Comparison of ENCODE assay signal across 8 cellular contexts in the genomic region with DNA sequence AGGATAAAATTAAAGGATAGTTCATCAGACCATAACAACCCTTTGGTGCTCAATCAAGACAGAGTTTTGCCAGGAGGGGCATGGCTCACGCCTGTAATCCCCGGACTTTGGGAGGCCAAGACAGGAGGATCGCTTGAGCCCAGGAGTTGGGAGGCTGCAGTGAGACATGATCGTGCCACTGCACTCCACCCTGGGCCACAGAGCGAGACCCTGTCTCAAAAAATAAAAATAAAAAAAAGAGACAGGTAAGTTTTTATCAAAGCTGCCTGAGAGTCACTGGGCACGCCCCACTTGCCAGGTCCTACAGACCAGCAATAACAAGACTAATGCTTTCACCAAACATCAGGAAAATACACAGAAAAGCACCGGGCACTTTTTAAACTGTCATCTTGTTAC. TPM values are rescaled to one million over a fixed set of nuclear protein-coding genes. Genes with fewer than 3 reads are reported as not detected.
DNase-seq lines count a peak whose midpoint lies in the region; ATAC-seq and TF ChIP-seq lines count a peak whose summit lies in the region.

No MANE protein-coding gene starts in this region.

- peak overlapping the region; percentile 80 for H3K9ac ChIP-seq in Karpas-422 (ENCODE audit: low read length)

- peak overlapping the region; percentile 79 for H3K4me3 ChIP-seq in Karpas-422 (ENCODE audit: low read length)
- H3K4me3 ChIP-seq in cardiac fibroblast (replicated peaks in 1 of 2; ENCODE audit: low read depth in 2 of 2, low read length in 2 of 2), result peak overlapping the region; percentile 52 to 61

- H4K20me1 ChIP-seq in Karpas-422 (ENCODE audit: insufficient read depth, low read depth, low read length), result no peaks in the 10 kb centered on the region

- peak; percentile 1 to 6 for ATAC-seq in naive thymus-derived CD8-positive, alpha-beta T cell

- H3K9me3 ChIP-seq in Karpas-422 (ENCODE audit: low read length), result no peaks in the 10 kb centered on the region

- TF ChIP-seq CTCF in cardiac fibroblast (IDR thresholded peaks at IDR 0.05; ENCODE audit: low read depth, low read length), result no peak

- POLR2A ChIA-PET in naive thymus-derived CD8-positive, alpha-beta T cell (lab: Charles Lee), result interaction anchor here (1.5 kb wide), 1 partner anchor 193 kb away, joined by 5 read pairs; a partner anchor contains a TSS

- H3K9me3 Mint-ChIP-seq in naive thymus-derived CD8-positive, alpha-beta T cell, result no peaks in the 10 kb centered on the region

- peak overlapping the region; percentile 95 to 99 (median 97) for H3K27ac Mint-ChIP-seq in naive thymus-derived CD8-positive, alpha-beta T cell

- peak overlapping the region; percentile 86 for H3K4me2 ChIP-seq in Karpas-422 (ENCODE audit: low read depth, low read length, poor library complexity, severe bottlenecking)

- H3K36me3 ChIP-seq in Karpas-422 (ENCODE audit: insufficient read depth, low read length), result no peaks in the 10 kb centered on the region

- H3K4me1 ChIP-seq in Karpas-422 (ENCODE audit: low read length), result peaks cover 38% of the 10 kb centered on the region

- peak; percentile 13 for DNase-seq in stimulated activated CD4-positive, alpha-beta T cell treated with anti-CD3 and anti-CD28 coated beads, Interleukin-4, amount 100 ng/mL, for 1 hour
- DNase-seq in stimulated activated CD4-positive, alpha-beta T cell treated with anti-CD3 and anti-CD28 coated beads, Interleukin-1b, Interleukin-23, amount 100 ng/mL, for 48 hours, result no peak
- DNase-seq in Karpas-422, result no peak
- DNase-seq in cardiac fibroblast (ENCODE audit: low read depth in 2 of 2), result no peak
- peak in 2 of 10 donors; percentile 15 to 27 for DNase-seq in naive thymus-derived CD8-positive, alpha-beta T cell
- DNase-seq in globus pallidus (ENCODE audit: low spot score), result no peak
- DNase-seq in NCI-H1436 treated with DMSO at 0.1 percent for 48 hours (lab: John Stamatoyannopoulos, UW), result no peak
- DNase-seq in activated gamma-delta T cell (lab: John Stamatoyannopoulos, UW), result no peak

- H3K79me2 ChIP-seq in Karpas-422 (ENCODE audit: low read length), result peaks cover 63% of the 10 kb centered on the region

- H3K36me3 Mint-ChIP-seq in naive thymus-derived CD8-positive, alpha-beta T cell, result peaks cover 0 to 25% (median 0%) of the 10 kb centered on the region in 3 donors

- no peaks in the 10 kb centered on the region for H3K27me3 ChIP-seq in Karpas-422 (ENCODE audit: low read length)

- peak overlapping the region; percentile 72 for H3K27ac ChIP-seq in Karpas-422 (ENCODE audit: low read length)

- H3K4me3 Mint-ChIP-seq in naive thymus-derived CD8-positive, alpha-beta T cell, result peak overlapping the region; percentile 90 to 97 (median 96)

- no peak overlapping the region for H2AFZ ChIP-seq in Karpas-422 (ENCODE audit: low read length)

- H3K9me2 ChIP-seq in Karpas-422 (replicated peaks; ENCODE audit: insufficient read depth, low read length), result no peaks in the 10 kb centered on the region

- H3K4me1 Mint-ChIP-seq in naive thymus-derived CD8-positive, alpha-beta T cell, result peaks cover 25 to 47% (median 41%) of the 10 kb centered on the region in 4 donors

- no peaks in the 10 kb centered on the region for H3K27me3 Mint-ChIP-seq in naive thymus-derived CD8-positive, alpha-beta T cell

RNA-seq across cellular contexts. Expression of a gene that starts 0.8 kb away (rescaled TPM):
- total RNA-seq in Karpas-422 (2014; rRNA removed; shearing (Covaris generic); ENCODE audit: low replicate concordance), result 15.8 and 44.5 TPM in 2 replicates
- 10 to 100 TPM; 37.2 to 38.3 TPM for total RNA-seq in naive thymus-derived CD8-positive, alpha-beta T cell
- polyA plus RNA-seq in naive thymus-derived CD8-positive, alpha-beta T cell, result 10 to 100 TPM; 65.1 to 73.0 (median 71.0) TPM

RNA-seq across cellular contexts. Expression of a gene that starts 6.4 kb away (rescaled TPM):
- 39.2 and 50.5 TPM in 2 replicates for total RNA-seq in Karpas-422 (2014; rRNA removed; shearing (Covaris generic); ENCODE audit: low replicate concordance)
- 10 to 100 TPM; 14.6 to 16.6 TPM for total RNA-seq in naive thymus-derived CD8-positive, alpha-beta T cell
- polyA plus RNA-seq in naive thymus-derived CD8-positive, alpha-beta T cell, result 1 to 10 TPM; 4.2 to 7.6 (median 4.6) TPM

RNA-seq across cellular contexts. Expression of a gene that starts 59.9 kb away (rescaled TPM):
- 19.5 and 31.8 TPM in 2 replicates for total RNA-seq in Karpas-422 (2014; rRNA removed; shearing (Covaris generic); ENCODE audit: low replicate concordance)
- 10 to 100 TPM; 11.7 to 13.2 TPM for total RNA-seq in naive thymus-derived CD8-positive, alpha-beta T cell
- 10 to 100 TPM; 11.8 to 15.8 (median 13.7) TPM for polyA plus RNA-seq in naive thymus-derived CD8-positive, alpha-beta T cell
